In the genomic region with DNA sequence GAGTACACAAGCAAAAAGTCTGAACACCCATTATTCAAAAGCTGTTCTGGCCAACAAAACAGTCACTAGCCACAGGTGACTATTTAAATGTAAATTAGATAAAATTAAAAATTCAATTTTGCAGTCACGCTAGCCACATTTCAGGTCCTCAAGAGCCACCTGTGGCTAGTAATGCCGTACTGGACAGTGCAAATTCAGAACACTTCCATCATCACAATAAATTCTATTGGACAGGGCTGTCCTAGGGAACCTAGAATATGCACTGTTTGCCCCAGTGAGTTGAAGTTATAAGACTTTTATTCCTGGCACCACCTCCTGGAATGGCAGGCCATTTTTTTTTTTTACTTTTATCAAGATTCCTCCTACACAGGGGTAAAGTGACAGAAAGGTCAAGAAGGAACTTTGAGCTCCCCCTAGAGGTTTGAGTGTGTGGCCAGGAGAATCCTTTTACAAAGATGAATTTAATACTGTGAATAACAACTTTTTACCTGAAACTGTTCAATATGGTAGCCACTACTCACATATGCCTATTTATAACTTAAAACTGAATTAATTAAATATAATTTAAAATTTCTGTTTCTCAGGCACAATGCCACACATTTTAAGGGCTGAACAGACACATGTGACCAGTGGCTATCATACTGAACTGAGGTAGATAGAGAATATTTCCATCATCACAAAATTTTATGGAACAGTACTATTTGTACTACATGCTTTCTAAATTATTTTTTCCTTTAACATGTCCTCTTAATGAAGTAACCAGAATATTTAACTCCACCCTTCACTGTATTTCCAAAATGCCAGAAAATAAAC, we compare ENCODE assay signal across 8 cellular contexts. TPM values are rescaled to one million over a fixed set of nuclear protein-coding genes. Genes with fewer than 3 reads are reported as not detected.
DNase-seq lines count a peak whose midpoint lies in the region; ATAC-seq and TF ChIP-seq lines count a peak whose summit lies in the region.

No MANE protein-coding gene starts in this region.

- no peak for TF ChIP-seq POLR2A in Peyer's patch (IDR thresholded peaks at IDR 0.05)

- intact Hi-C loops in Caco-2 (cut with micrococcal nuclease; ENCODE audit: unreplicated experiment): loop anchor here (1.0 to 2.0 kb wide), 7 partner anchors 15 to 149 kb away; no protein-coding TSS in a partner anchor
- intact Hi-C loops in activated T-helper 2 cell treated with anti-CD3 and anti-CD28 coated beads, Interferon-gamma antibody, Interleukin-2, Interleukin-4, amounts not matched to agents 10 μg/mL and 5 μg/mL and 100 μg/mL, durations not matched to agents 14 hours and 24 hours and 36 hours (cut with micrococcal nuclease): loop anchor here (2.0 kb wide), 1 partner anchor 31 kb away; a partner anchor contains a TSS

- H3K27me3 ChIP-seq in Caco-2 (replicated peaks; ENCODE audit: control insufficient read depth, insufficient read depth, low read length) (no peaks in the 10 kb centered on the region), Peyer's patch (no peaks in the 10 kb centered on the region), endodermal cell (ENCODE audit: control insufficient read depth, insufficient read depth, low read length, poor library complexity, severe bottlenecking) (no peaks in the 10 kb centered on the region)

- 100% methylated on average over 2 of the region's 2 CpGs for WGBS in endodermal cell (ENCODE audit: insufficient coverage in 1 of 2, insufficient read length in 1 of 2), 2 experiments

- H3K27ac Mint-ChIP-seq in Caco-2 (ENCODE audit: unreplicated experiment) (no peak overlapping the region), endodermal cell (no peak overlapping the region), naive B cell (no peak overlapping the region)
- no peak overlapping the region for H3K27ac Mint-ChIP-seq in activated T-helper 2 cell treated with anti-CD3 and anti-CD28 coated beads, Interferon-gamma antibody, Interleukin-2, Interleukin-4, amounts not matched to agents 10 μg/mL and 5 μg/mL and 100 μg/mL, durations not matched to agents 14 hours and 24 hours and 36 hours

- H3K4me3 Mint-ChIP-seq in Caco-2 (ENCODE audit: unreplicated experiment) (no peak overlapping the region), endodermal cell (no peak overlapping the region), naive B cell (no peak overlapping the region)
- no peak overlapping the region for H3K4me3 Mint-ChIP-seq in activated T-helper 2 cell treated with anti-CD3 and anti-CD28 coated beads, Interferon-gamma antibody, Interleukin-2, Interleukin-4, amounts not matched to agents 10 μg/mL and 5 μg/mL and 100 μg/mL, durations not matched to agents 14 hours and 24 hours and 36 hours (ENCODE audit: low read depth)

- H3K36me3 Mint-ChIP-seq in Caco-2 (ENCODE audit: insufficient read depth, unreplicated experiment) (no peaks in the 10 kb centered on the region), endodermal cell (ENCODE audit: low read depth) (no peaks in the 10 kb centered on the region), naive B cell (no peaks in the 10 kb centered on the region)
- H3K36me3 Mint-ChIP-seq in activated T-helper 2 cell treated with anti-CD3 and anti-CD28 coated beads, Interferon-gamma antibody, Interleukin-2, Interleukin-4, amounts not matched to agents 10 μg/mL and 5 μg/mL and 100 μg/mL, durations not matched to agents 14 hours and 24 hours and 36 hours (ENCODE audit: low read depth): peaks cover 5% of the 10 kb centered on the region

- peak; percentile 51 for ATAC-seq in GM18907 (IDR thresholded peaks at IDR 0.05; ENCODE audit: unreplicated experiment)
- ATAC-seq in HG03460 (IDR thresholded peaks at IDR 0.05; ENCODE audit: unreplicated experiment): peak; percentile 45
- ATAC-seq in naive B cell (ENCODE audit: low read depth in 2 of 2): peak; percentile 80 to 81

- POLR2A ChIA-PET in Caco-2 (lab: Charles Lee): interaction anchor here (0.6 kb wide), 1 partner anchor 1367 kb away, joined by 3 read pairs; no protein-coding TSS in a partner anchor

- no peaks in the 10 kb centered on the region for H3K9me3 ChIP-seq in Caco-2
- no peaks in the 10 kb centered on the region for H3K9me3 ChIP-seq in Peyer's patch
- no peaks in the 10 kb centered on the region for H3K9me3 ChIP-seq in endodermal cell (ENCODE audit: control insufficient read depth, low read length)

- H3K4me1 ChIP-seq in Caco-2: peaks cover 5% of the 10 kb centered on the region; the same call in 1 of the 2 replicates
- peaks cover 0 to 10% (median 2%) of the 10 kb centered on the region in 4 donors for H3K4me1 ChIP-seq in Peyer's patch
- H3K4me1 ChIP-seq in endodermal cell (ENCODE audit: control insufficient read depth, insufficient read depth, low read length): peaks cover 4% of the 10 kb centered on the region

- TF ChIP-seq CTCF in Caco-2 (IDR thresholded peaks at IDR 0.05; ENCODE audit: insufficient read depth in 1 of 2, low read depth in 1 of 2, low read length in 1 of 2, severe bottlenecking in 1 of 2, unreplicated experiment in 1 of 2): peak; percentile 85 to 94
- peak; percentile 20 to 65 (median 57) for TF ChIP-seq CTCF in Peyer's patch (IDR thresholded peaks at IDR 0.05)
- peak; percentile 87 for TF ChIP-seq CTCF in endodermal cell (conservative IDR thresholded peaks at IDR 0.05)

- H3K36me3 ChIP-seq in Caco-2 (ENCODE audit: control insufficient read depth, insufficient read depth, low read length) (no peaks in the 10 kb centered on the region), Peyer's patch (no peaks in the 10 kb centered on the region), endodermal cell (ENCODE audit: control insufficient read depth, insufficient read depth, low read length) (no peaks in the 10 kb centered on the region)

- DNase-seq in Caco-2 (peak in 1 of 2 experiments; percentile 79), Peyer's patch (peak in 1 of 3 donors; percentile 68), endodermal cell (no peak), naive B cell (peak; percentile 40)
- DNase-seq in activated T-helper 2 cell treated with anti-CD3 and anti-CD28 coated beads, Interferon-gamma antibody, Interleukin-2, Interleukin-4, amounts not matched to agents 10 μg/mL and 5 μg/mL and 100 μg/mL, durations not matched to agents 14 hours and 24 hours and 36 hours (ENCODE audit: low spot score): no peak
- DNase-seq in activated T-cell treated with anti-CD3 and anti-CD28 coated beads, Interleukin-2, amount 50 U/mL, for 1 hour: no peak

- H3K4me1 Mint-ChIP-seq in Caco-2 (ENCODE audit: low read depth, unreplicated experiment) (peaks cover 24% of the 10 kb centered on the region), endodermal cell (peaks cover 19% of the 10 kb centered on the region), naive B cell (peaks cover 23 to 31% (median 27%) of the 10 kb centered on the region in 3 donors)
- H3K4me1 Mint-ChIP-seq in activated T-helper 2 cell treated with anti-CD3 and anti-CD28 coated beads, Interferon-gamma antibody, Interleukin-2, Interleukin-4, amounts not matched to agents 10 μg/mL and 5 μg/mL and 100 μg/mL, durations not matched to agents 14 hours and 24 hours and 36 hours (ENCODE audit: low read depth): peaks cover 40% of the 10 kb centered on the region

- H3K27me3 Mint-ChIP-seq in Caco-2 (ENCODE audit: insufficient read depth, unreplicated experiment) (no peaks in the 10 kb centered on the region), endodermal cell (ENCODE audit: insufficient read depth) (no peaks in the 10 kb centered on the region), naive B cell (no peaks in the 10 kb centered on the region)
- no peaks in the 10 kb centered on the region for H3K27me3 Mint-ChIP-seq in activated T-helper 2 cell treated with anti-CD3 and anti-CD28 coated beads, Interferon-gamma antibody, Interleukin-2, Interleukin-4, amounts not matched to agents 10 μg/mL and 5 μg/mL and 100 μg/mL, durations not matched to agents 14 hours and 24 hours and 36 hours (ENCODE audit: low read depth)

- no peak overlapping the region for H3K9ac ChIP-seq in endodermal cell (ENCODE audit: extremely low read depth, low read length, poor library complexity, severe bottlenecking)

- H3K27ac ChIP-seq in Peyer's patch: no peak overlapping the region
- H3K27ac ChIP-seq in endodermal cell (ENCODE audit: low read depth, low read length): no peak overlapping the region

- no peaks in the 10 kb centered on the region for H3K9me3 Mint-ChIP-seq in Caco-2 (ENCODE audit: unreplicated experiment)
- H3K9me3 Mint-ChIP-seq in endodermal cell: no peaks in the 10 kb centered on the region
- no peaks in the 10 kb centered on the region for H3K9me3 Mint-ChIP-seq in naive B cell
- no peaks in the 10 kb centered on the region for H3K9me3 Mint-ChIP-seq in activated T-helper 2 cell treated with anti-CD3 and anti-CD28 coated beads, Interferon-gamma antibody, Interleukin-2, Interleukin-4, amounts not matched to agents 10 μg/mL and 5 μg/mL and 100 μg/mL, durations not matched to agents 14 hours and 24 hours and 36 hours

- CTCF ChIA-PET in Caco-2 (lab: Charles Lee): interaction anchor here (0.6 to 2.7 kb wide), 23 partner anchors 8 to 1732 kb away, joined by 3 to 26 read pairs (median 5); a partner anchor contains a TSS

- BruUV-seq in Caco-2 (replicated peaks; lab: Mats Ljungman, UMichigan): no TSS peak

- H3K4me3 ChIP-seq in Caco-2 (ENCODE audit: low read depth, low read length): no peak overlapping the region
- H3K4me3 ChIP-seq in Peyer's patch: no peak overlapping the region
- H3K4me3 ChIP-seq in endodermal cell (ENCODE audit: low read length): no peak overlapping the region

RNA-seq across cellular contexts. Expression of a gene that starts 6.5 kb away (rescaled TPM):
- 28.3 and 33.2 TPM in 2 replicates for total RNA-seq in Caco-2 (2022)
- total RNA-seq in Peyer's patch: 10 to 100 TPM; 16.5 to 33.8 (median 17.3) TPM
- 10 to 100 TPM; 18.3 to 21.3 TPM for total RNA-seq in endodermal cell
- 17.1 TPM for polyA plus RNA-seq in endodermal cell (2013, experiment 1 of 2)
- 16.2 TPM for polyA plus RNA-seq in endodermal cell (2013, experiment 2 of 2)
- polyA plus RNA-seq in naive B cell (ENCODE audit: low read depth in 6 of 6): 1 to 10 TPM in 5 of 6 donors, not detected in 1; 2.5 to 8.1 (median 3.4) TPM
- total RNA-seq in activated T-helper 2 cell treated with anti-CD3 and anti-CD28 coated beads, Interferon-gamma antibody, Interleukin-2, Interleukin-4, amounts not matched to agents 10 μg/mL and 5 μg/mL and 100 μg/mL, durations not matched to agents 14 hours and 24 hours and 36 hours: 10.5 and 10.8 TPM in 2 replicates

RNA-seq across cellular contexts. Expression of a gene that starts 31.6 kb away (rescaled TPM):
- total RNA-seq in Caco-2 (2022) (5.3 and 6.1 TPM in 2 replicates), Peyer's patch (10 to 100 TPM in 1 of 4 donors, 1 to 10 TPM in 3; 1.2 to 11.1 (median 6.6) TPM), endodermal cell (under 1 TPM; 0.31 to 0.68 TPM)
- polyA plus RNA-seq in endodermal cell (2013, experiment 1 of 2): 1.4 TPM
- 1.7 TPM for polyA plus RNA-seq in endodermal cell (2013, experiment 2 of 2)
- polyA plus RNA-seq in naive B cell (ENCODE audit: low read depth in 6 of 6): 10 to 100 TPM; 13.6 to 25.3 (median 19.1) TPM
- 0.18 and 0.23 TPM in 2 replicates for total RNA-seq in activated T-helper 2 cell treated with anti-CD3 and anti-CD28 coated beads, Interferon-gamma antibody, Interleukin-2, Interleukin-4, amounts not matched to agents 10 μg/mL and 5 μg/mL and 100 μg/mL, durations not matched to agents 14 hours and 24 hours and 36 hours

RNA-seq across cellular contexts. Expression of a gene that starts 41.6 kb away (rescaled TPM):
- total RNA-seq in Caco-2 (2022): 0.28 TPM in 1 of 2 replicates, not detected in the other
- total RNA-seq in Peyer's patch: not detected
- total RNA-seq in endodermal cell: 1 to 10 TPM; 1.1 to 3.4 TPM
- polyA plus RNA-seq in endodermal cell (2013, experiment 1 of 2): not detected
- polyA plus RNA-seq in endodermal cell (2013, experiment 2 of 2): not detected
- under 1 TPM in 1 of 6 donors, not detected in 5; 0.29 TPM for polyA plus RNA-seq in naive B cell (ENCODE audit: low read depth in 6 of 6)
- total RNA-seq in activated T-helper 2 cell treated with anti-CD3 and anti-CD28 coated beads, Interferon-gamma antibody, Interleukin-2, Interleukin-4, amounts not matched to agents 10 μg/mL and 5 μg/mL and 100 μg/mL, durations not matched to agents 14 hours and 24 hours and 36 hours: not detected in 2 replicates

RNA-seq across cellular contexts. Expression of a gene that starts 53.9 kb away (rescaled TPM):
- total RNA-seq in Caco-2 (2022) (5.7 and 7.8 TPM in 2 replicates), Peyer's patch (10 to 100 TPM in 1 of 4 donors, under 1 TPM in 1, not detected in 2; 0.67 to 10.7 TPM), endodermal cell (1 to 10 TPM; 4.7 to 8.9 TPM)
- 18.7 TPM for polyA plus RNA-seq in endodermal cell (2013, experiment 1 of 2)
- 21.5 TPM for polyA plus RNA-seq in endodermal cell (2013, experiment 2 of 2)
- polyA plus RNA-seq in naive B cell (ENCODE audit: low read depth in 6 of 6): 1 to 10 TPM; 1.3 to 8.3 (median 6.0) TPM
- total RNA-seq in activated T-helper 2 cell treated with anti-CD3 and anti-CD28 coated beads, Interferon-gamma antibody, Interleukin-2, Interleukin-4, amounts not matched to agents 10 μg/mL and 5 μg/mL and 100 μg/mL, durations not matched to agents 14 hours and 24 hours and 36 hours: 5.0 and 6.7 TPM in 2 replicates
